In genomic region chrX:78958419-78959116, GRCh38 we compare ENCODE assay signal across 25 cellular contexts. TPM values are rescaled to one million over a fixed set of nuclear protein-coding genes. Genes with fewer than 3 reads are reported as not detected.
A peak's percentile ranks its signal among the peaks of the same experiment; 100 is the strongest.
DNase-seq lines count a peak whose midpoint lies in the region; ATAC-seq, FAIRE-seq and TF ChIP-seq lines count a peak whose summit lies in the region.
"Had no signal": no experiment of that assay in that cellular context is flagged by ENCODE, and none has a peak within 500 bp of the region (broad histone marks: within the 10 kb centered on the region; RNA-seq: fewer than 3 reads in every experiment).

No MANE protein-coding gene starts in this region.

- no peak overlapping the region for H3K4ac ChIP-seq in mesendoderm (ENCODE audit: low read depth, low read length)

- H3K4me1 ChIP-seq in mesendoderm (ENCODE audit: control insufficient read depth, low read depth, low read length): no peaks in the 10 kb centered on the region
- no peaks in the 10 kb centered on the region for H3K4me1 ChIP-seq in HepG2 (ENCODE audit: insufficient read depth, low read length)
- H3K4me1 ChIP-seq: ascending aorta, BE2C, esophagus muscularis mucosa, SJSA1, uterus had no signal

- peaks cover 3% of the 10 kb centered on the region for H3K9me3 Mint-ChIP-seq in activated CD4-positive, alpha-beta memory T cell treated with anti-CD3 and anti-CD28 coated beads for 36 hours

- no peak overlapping the region for H2AK5ac ChIP-seq in mesendoderm (ENCODE audit: low read length)

- peaks cover 75% of the 10 kb centered on the region for H3K4me1 Mint-ChIP-seq in activated CD4-positive, alpha-beta memory T cell treated with anti-CD3 and anti-CD28 coated beads for 36 hours (ENCODE audit: low read depth)

- no peak overlapping the region for H3K27ac ChIP-seq in mesendoderm (ENCODE audit: low read depth, low read length)
- no peak overlapping the region for H3K27ac ChIP-seq in HepG2 (ENCODE audit: extremely low read length, insufficient read depth, low read length)
- H3K27ac ChIP-seq: 22Rv1, ascending aorta, esophagus muscularis mucosa, SJSA1, uterus, VCaP had no signal

- H2BK120ac ChIP-seq in mesendoderm (ENCODE audit: low read depth, low read length): no peak overlapping the region

- H3K4me2 ChIP-seq in mesendoderm (ENCODE audit: low read length) (no peak overlapping the region), HepG2 (ENCODE audit: low read depth, low read length) (no peak overlapping the region)

- H3K4me3 Mint-ChIP-seq in activated CD4-positive, alpha-beta memory T cell treated with anti-CD3 and anti-CD28 coated beads for 36 hours: no peak overlapping the region

- no peaks in the 10 kb centered on the region for H3K79me1 ChIP-seq in mesendoderm (ENCODE audit: low read length)

- H2AFZ ChIP-seq in HepG2 (ENCODE audit: low read length): no peak overlapping the region

- H3K27me3 ChIP-seq in mesendoderm (ENCODE audit: insufficient read depth, low read length, poor library complexity) (no peaks in the 10 kb centered on the region), HepG2 (ENCODE audit: control insufficient read depth in 1 of 2, insufficient read depth in 2 of 2, low read length in 2 of 2) (no peaks in the 10 kb centered on the region)
- H3K27me3 ChIP-seq: ascending aorta, BE2C, esophagus muscularis mucosa, SJSA1 had no signal

- no peak for TF ChIP-seq RAD21 in HepG2 (CRISPR knock-in tag; IDR thresholded peaks at IDR 0.05)

- ATAC-seq in GM19463 (IDR thresholded peaks at IDR 0.05; ENCODE audit: unreplicated experiment) (no peak), HepG2 (no peak), GM19455 (IDR thresholded peaks at IDR 0.05; ENCODE audit: unreplicated experiment) (no peak)
- ATAC-seq: right cardiac atrium had no signal

- H3K36me3 Mint-ChIP-seq in activated CD4-positive, alpha-beta memory T cell treated with anti-CD3 and anti-CD28 coated beads for 36 hours: peaks cover 61% of the 10 kb centered on the region

- TF ChIP-seq EP300 in HepG2 (IDR thresholded peaks at IDR 0.05; ENCODE audit: low read depth in 2 of 2, low read length in 2 of 2) (no peak), HepG2 (CRISPR knock-in tag; IDR thresholded peaks at IDR 0.05; ENCODE audit: borderline replicate concordance) (no peak)

- H3K9me3 ChIP-seq in HepG2 (ENCODE audit: low read length): no peaks in the 10 kb centered on the region
- H3K9me3 ChIP-seq: ascending aorta, BE2C, esophagus muscularis mucosa, SJSA1, uterus had no signal

- H3K79me2 ChIP-seq in mesendoderm (ENCODE audit: control insufficient read depth, insufficient read depth, low read length): no peaks in the 10 kb centered on the region
- no peaks in the 10 kb centered on the region for H3K79me2 ChIP-seq in HepG2 (ENCODE audit: insufficient read depth, low read length)

- no peaks in the 10 kb centered on the region for H4K20me1 ChIP-seq in HepG2 (ENCODE audit: insufficient read depth, low read length)

- H3K56ac ChIP-seq in mesendoderm (ENCODE audit: low read length): no peak overlapping the region

- H3K18ac ChIP-seq in mesendoderm (ENCODE audit: low read length): no peak overlapping the region

- POLR2A ChIA-PET in activated CD4-positive, alpha-beta memory T cell treated with anti-CD3 and anti-CD28 coated beads for 36 hours (lab: Charles Lee): no interaction called here
- POLR2A ChIA-PET in HepG2 (lab: Yijun Ruan, JAX): no interaction called here

- no peak overlapping the region for H3K23ac ChIP-seq in mesendoderm (ENCODE audit: low read length)

- peak; percentile 1 for DNase-seq in DMS53 (lab: John Stamatoyannopoulos, UW)
- no peak for DNase-seq in DMS53 treated with DMSO at 0.1 percent for 48 hours (lab: John Stamatoyannopoulos, UW; ENCODE audit: unreplicated experiment)
- DNase-seq in GM12891 (ENCODE audit: insufficient read length, low spot score): no peak
- DNase-seq in activated CD4-positive, alpha-beta memory T cell treated with anti-CD3 and anti-CD28 coated beads for 36 hours: no peak
- DNase-seq in mesendoderm: peak; percentile 25
- DNase-seq in HepG2 (ENCODE audit: low spot score): no peak
- DNase-seq: activated effector memory CD4-positive, alpha-beta T cell treated with Interleukin-2 at 50 U/mL for 16 hours; BE2C; cerebellar nuclear complex; KG1; NCI-H1930; NCI-H2227 treated with DMSO at 0.1 percent for 48 hours; right cardiac atrium; uterus had no signal

- TF ChIP-seq POLR2A in GM12891 (IDR thresholded peaks at IDR 0.05; ENCODE audit: low read depth, low read length) (no peak), HepG2 (IDR thresholded peaks at IDR 0.05; ENCODE audit: insufficient read depth in 1 of 2, low read depth in 2 of 2, low read length in 2 of 2) (no peak)

- H3K27ac Mint-ChIP-seq in activated CD4-positive, alpha-beta memory T cell treated with anti-CD3 and anti-CD28 coated beads for 36 hours: peak overlapping the region; percentile 64

- no peaks in the 10 kb centered on the region for H3K36me3 ChIP-seq in mesendoderm (ENCODE audit: control insufficient read depth, insufficient read depth, low read length)
- H3K36me3 ChIP-seq in HepG2 (replicated peaks in 1 of 2; ENCODE audit: control insufficient read depth in 1 of 2, insufficient read depth in 2 of 2, low read length in 2 of 2): no peaks in the 10 kb centered on the region
- H3K36me3 ChIP-seq: ascending aorta, BE2C, esophagus muscularis mucosa, SJSA1, uterus had no signal

- TF ChIP-seq CTCF in HepG2 (CRISPR knock-in tag; IDR thresholded peaks at IDR 0.05): no peak

- FAIRE-seq in GM12891 (lab: Jason Lieb, UNC) (peak; percentile 51), HepG2 (lab: Jason Lieb, UNC) (no peak)
- FAIRE-seq: G401.6, H54 had no signal

- CTCF ChIA-PET in activated CD4-positive, alpha-beta memory T cell treated with anti-CD3 and anti-CD28 coated beads for 36 hours (lab: Charles Lee): interaction anchor here (0.7 to 1.2 kb wide), 3 partner anchors 9 to 124 kb away, joined by 3 to 4 read pairs (median 4); no protein-coding TSS in a partner anchor
- CTCF ChIA-PET in HepG2 (lab: Yijun Ruan, JAX; ENCODE audit: low intra/inter-chr PET ratio, low total read pairs): no interaction called here

- H2BK5ac ChIP-seq in mesendoderm (ENCODE audit: low read length): no peak overlapping the region

- no peak overlapping the region for H2BK15ac ChIP-seq in mesendoderm (replicated peaks; ENCODE audit: low read depth)

- no TSS peak for BruUV-seq in HepG2 (replicated peaks; lab: Mats Ljungman, UMichigan)

- WGBS in mesendoderm (ENCODE audit: extremely low coverage, insufficient coverage, low lambda C conversion rate): no CpG with 5 or more reads among the region's 2 CpGs
- WGBS in HepG2 (ENCODE audit: low lambda C conversion rate): 4% methylated on average over 2 of the region's 2 CpGs

- H3K27me3 Mint-ChIP-seq in activated CD4-positive, alpha-beta memory T cell treated with anti-CD3 and anti-CD28 coated beads for 36 hours: no peaks in the 10 kb centered on the region

- in situ Hi-C loops in HepG2 (cut with HindIII; ENCODE audit: extremely low pct_ligation_motif_present, low pct_unique_long_range_greater_than_20kb): no loop called here

- no peak overlapping the region for H4K8ac ChIP-seq in mesendoderm (ENCODE audit: low read depth, low read length)

- intact Hi-C loops in activated CD4-positive, alpha-beta memory T cell treated with anti-CD3 and anti-CD28 coated beads for 36 hours (cut with micrococcal nuclease): no loop called here
- intact Hi-C loops in HepG2 (cut with micrococcal nuclease; ENCODE audit: unreplicated experiment): no loop called here

- H3K9ac ChIP-seq in mesendoderm (ENCODE audit: low read length) (no peak overlapping the region), HepG2 (ENCODE audit: insufficient read depth, low read depth, low read length) (no peak overlapping the region)

- H3K4me3 ChIP-seq in mesendoderm (ENCODE audit: low read length) (no peak overlapping the region), HepG2 (replicated peaks in 1 of 3; ENCODE audit: insufficient read depth in 1 of 3, low read depth in 2 of 3, low read length in 3 of 3) (no peak overlapping the region)
- H3K4me3 ChIP-seq: ascending aorta, esophagus muscularis mucosa, lung, SJSA1, uterus had no signal

- H4K5ac ChIP-seq in mesendoderm (ENCODE audit: low read length): no peak overlapping the region

TF ChIP-seq in GM12891, 5 proteins besides CTCF, POLR2A, EP300 and RAD21:
- no peak for TF ChIP-seq PAX5 (IDR thresholded peaks at IDR 0.05; ENCODE audit: insufficient read depth, low read length, severe bottlenecking)
- no peak for TF ChIP-seq POLR2AphosphoS5 (IDR thresholded peaks at IDR 0.05; ENCODE audit: low read depth, low read length)
- no peak for TF ChIP-seq POU2F2 (IDR thresholded peaks at IDR 0.05; ENCODE audit: low read depth, low read length)

RNA-seq across cellular contexts. Expression of gene P2RY10, which starts 13.4 kb away (rescaled TPM):
- 39.9 TPM for polyA plus RNA-seq in GM12891 (2012; ENCODE audit: low read depth, missing spikeins)
- 10 to 100 TPM; 38.8 to 39.3 TPM for total RNA-seq in activated CD4-positive, alpha-beta memory T cell treated with anti-CD3 and anti-CD28 coated beads for 36 hours
- not detected for polyA plus RNA-seq in mesendoderm (2013, experiment 1 of 2)
- not detected for polyA plus RNA-seq in mesendoderm (2013, experiment 2 of 2)
- total RNA-seq in HepG2 (2016; rRNA removed; fragmentation: Illumina TruSeq; extraction: Trizol): not detected in 2 replicates
- total RNA-seq in HepG2 (2016; cell fraction: cytosol; rRNA removed; fragmentation: Illumina TruSeq; extraction: Trizol; ENCODE audit: low read depth): not detected in 2 replicates
- not detected in 2 replicates for total RNA-seq in HepG2 (2016; cell fraction: insoluble cytoplasmic fraction; rRNA removed; fragmentation: Illumina TruSeq; extraction: Trizol)
- total RNA-seq in HepG2 (2016; cell fraction: membrane; rRNA removed; fragmentation: Illumina TruSeq; extraction: Trizol): not detected in 2 replicates
- total RNA-seq in HepG2 (2016; cell fraction: nucleus; rRNA removed; fragmentation: Illumina TruSeq; extraction: Trizol): not detected in 2 replicates
- polyA plus RNA-seq in HepG2 (2011; rRNA removed): not detected in 2 replicates
- polyA plus RNA-seq in HepG2 (2011; cell fraction: cytosol; rRNA removed): not detected in 2 replicates
- not detected in 2 replicates for polyA plus RNA-seq in HepG2 (2011; cell fraction: nucleus; rRNA removed)
- not detected in 2 replicates for polyA plus RNA-seq in HepG2 (2012)
- polyA plus RNA-seq in HepG2 (2016; cell fraction: cytosol; fragmentation: Illumina TruSeq; extraction: Trizol; ENCODE audit: low read depth): not detected in 2 replicates
- polyA plus RNA-seq in HepG2 (2016; cell fraction: insoluble cytoplasmic fraction; fragmentation: Illumina TruSeq; extraction: Trizol; ENCODE audit: low read depth): not detected in 2 replicates
- polyA plus RNA-seq in HepG2 (2016; cell fraction: membrane; fragmentation: Illumina TruSeq; extraction: Trizol; ENCODE audit: low read depth): not detected in 2 replicates
- not detected in 2 replicates for polyA plus RNA-seq in HepG2 (2016; cell fraction: nucleus; fragmentation: Illumina TruSeq; extraction: Trizol; ENCODE audit: insufficient read depth, low read depth)
- 0.49 TPM in 1 of 2 replicates, not detected in the other for polyA minus RNA-seq in HepG2 (2011; rRNA and poly(A)+ RNA removed; ENCODE audit: low replicate concordance)
- polyA minus RNA-seq in HepG2 (2011; cell fraction: cytosol; rRNA and poly(A)+ RNA removed): not detected in 2 replicates
- not detected in 2 replicates for polyA minus RNA-seq in HepG2 (2011; cell fraction: nucleus; rRNA and poly(A)+ RNA removed)
- total RNA-seq: ascending aorta, kidney epithelial cell, SJSA1 had no signal
- polyA plus RNA-seq: right cardiac atrium had no signal

Comparison
In these comparisons a context has a peak if more than half of its experiments do, and no peak if none do; other contexts are left out.
1. DNase-seq: peak in DMS53 (single experiment) and mesendoderm (single experiment); none in DMS53 treated with DMSO at 0.1 percent for 48 hours (single experiment), GM12891 (single experiment), activated CD4-positive, alpha-beta memory T cell treated with anti-CD3 and anti-CD28 coated beads for 36 hours (single experiment) and HepG2 (single experiment).
2. RNA of gene P2RY10, which starts 13.4 kb away (total RNA-seq): 38.8 to 39.3 TPM in activated CD4-positive, alpha-beta memory T cell treated with anti-CD3 and anti-CD28 coated beads for 36 hours; not detected in HepG2; every median in the first group is over 10 times any median in the second.